Comparison of ENCODE assay signal across 1 cellular context in genomic region chr14:105020815-105021655, GRCh38.
TF ChIP-seq lines count a peak whose summit lies in the region.

Gene CDCA4 (minus strand): TSS chr14:105021083. CDS start chr14:105011929, 9,154 bp downstream.

TF ChIP-seq in HepG2, 621 proteins besides CTCF, POLR2A, EP300 and RAD21 (continued from another document and continues in another):
- peak; percentile 75; the same call in 1 of the 2 replicates for TF ChIP-seq MYPOP (CRISPR knock-in tag; IDR thresholded peaks at IDR 0.05)
- no peak for TF ChIP-seq KDM6A (CRISPR knock-in tag; IDR thresholded peaks at IDR 0.05; ENCODE audit: low read depth)
- TF ChIP-seq CBFB (CRISPR knock-in tag; IDR thresholded peaks at IDR 0.05) = 0 out of 2 replicates have a peak, but pooled peaks have one; percentile 41
- no peak for TF ChIP-seq ZNF329 (CRISPR knock-in tag; IDR thresholded peaks at IDR 0.05; ENCODE audit: low read depth)
- no peak for TF ChIP-seq ZBTB40 (IDR thresholded peaks at IDR 0.05)
- 0 out of 2 replicates have a peak, but pooled peaks have one; percentile 34 for TF ChIP-seq ZBTB40 (CRISPR knock-in tag; IDR thresholded peaks at IDR 0.05)
- TF ChIP-seq TSC22D2 (CRISPR knock-in tag; IDR thresholded peaks at IDR 0.05; ENCODE audit: borderline replicate concordance) = no peak
- TF ChIP-seq ETV5 (CRISPR knock-in tag; IDR thresholded peaks at IDR 0.05; ENCODE audit: borderline replicate concordance) = no peak
- TF ChIP-seq RARG (CRISPR knock-in tag; IDR thresholded peaks at IDR 0.05; ENCODE audit: low read depth) = no peak
- TF ChIP-seq SRY (CRISPR knock-in tag; IDR thresholded peaks at IDR 0.05) = peak; percentile 54; the same call in 1 of the 2 replicates
- TF ChIP-seq HNRNPLL (IDR thresholded peaks at IDR 0.05; ENCODE audit: low read depth, low read length, poor library complexity, severe bottlenecking) = peak; percentile 71
- TF ChIP-seq CSRNP2 (CRISPR knock-in tag; conservative IDR thresholded peaks at IDR 0.05; ENCODE audit: low read depth) = no peak
- peak; percentile 17; the same call in 1 of the 2 replicates for TF ChIP-seq IKZF5 (CRISPR knock-in tag; IDR thresholded peaks at IDR 0.05)
- TF ChIP-seq TEF (CRISPR knock-in tag; IDR thresholded peaks at IDR 0.05) = no peak
- peak; percentile 97 for TF ChIP-seq E2F1 (CRISPR knock-in tag; IDR thresholded peaks at IDR 0.05)
- no peak for TF ChIP-seq HBP1 (CRISPR knock-in tag; IDR thresholded peaks at IDR 0.05; ENCODE audit: low read depth)
- no peak for TF ChIP-seq JUND (CRISPR knock-in tag; IDR thresholded peaks at IDR 0.05)
- TF ChIP-seq SOX6 (IDR thresholded peaks at IDR 0.05) = no peak
- TF ChIP-seq SOX6 (CRISPR knock-in tag; IDR thresholded peaks at IDR 0.05) = no peak
- TF ChIP-seq ARHGAP35 (CRISPR knock-in tag; IDR thresholded peaks at IDR 0.05; ENCODE audit: borderline replicate concordance) = no peak
- no peak for TF ChIP-seq CC2D1A (CRISPR knock-in tag; IDR thresholded peaks at IDR 0.05)
- no peak for TF ChIP-seq ZNF251 (CRISPR knock-in tag; IDR thresholded peaks at IDR 0.05)
- TF ChIP-seq PPARG (CRISPR knock-in tag; conservative IDR thresholded peaks at IDR 0.05) = no peak
- no peak for TF ChIP-seq ZNF850 (CRISPR knock-in tag; conservative IDR thresholded peaks at IDR 0.05)
- no peak for TF ChIP-seq ZKSCAN8 (CRISPR knock-in tag; IDR thresholded peaks at IDR 0.05; ENCODE audit: borderline replicate concordance)
- no peak for TF ChIP-seq ASH2L (IDR thresholded peaks at IDR 0.05; ENCODE audit: insufficient read length, low read depth, low read length)
- TF ChIP-seq MXD1 (CRISPR knock-in tag; IDR thresholded peaks at IDR 0.05) = peak; percentile 90
- 0 out of 2 replicates have a peak, but pooled peaks have one; percentile 64 for TF ChIP-seq ZNF44 (CRISPR knock-in tag; IDR thresholded peaks at IDR 0.05)
- no peak for TF ChIP-seq ZMYM2 (CRISPR knock-in tag; IDR thresholded peaks at IDR 0.05)
- no peak for TF ChIP-seq ZNF280D (CRISPR knock-in tag; IDR thresholded peaks at IDR 0.05)
- 0 out of 2 replicates have a peak, but pooled peaks have one; percentile 27 for TF ChIP-seq NR1H2 (CRISPR knock-in tag; IDR thresholded peaks at IDR 0.05; ENCODE audit: borderline replicate concordance, low read depth)
- peak; percentile 47; the same call in 1 of the 2 replicates for TF ChIP-seq TBX2 (CRISPR knock-in tag; IDR thresholded peaks at IDR 0.05; ENCODE audit: borderline replicate concordance)
- no peak for TF ChIP-seq RCOR2 (CRISPR knock-in tag; IDR thresholded peaks at IDR 0.05)
- peak; percentile 83; the same call in 1 of the 2 replicates for TF ChIP-seq ZNF510 (CRISPR knock-in tag; IDR thresholded peaks at IDR 0.05; ENCODE audit: low read depth)
- peak; percentile 92 for TF ChIP-seq MYC (CRISPR knock-in tag; IDR thresholded peaks at IDR 0.05; ENCODE audit: borderline replicate concordance)
- no peak for TF ChIP-seq ZNF207 (IDR thresholded peaks at IDR 0.05; ENCODE audit: borderline replicate concordance)
- TF ChIP-seq RBAK (CRISPR knock-in tag; IDR thresholded peaks at IDR 0.05) = no peak
- peak; percentile 73; the same call in 1 of the 2 replicates for TF ChIP-seq ZBTB2 (CRISPR knock-in tag; IDR thresholded peaks at IDR 0.05; ENCODE audit: low read depth)
- TF ChIP-seq GPN1 (CRISPR knock-in tag; IDR thresholded peaks at IDR 0.05; ENCODE audit: borderline replicate concordance) = no peak
- TF ChIP-seq GABPB1 (CRISPR knock-in tag; IDR thresholded peaks at IDR 0.05) = peak; percentile 63
